In the genomic region with DNA sequence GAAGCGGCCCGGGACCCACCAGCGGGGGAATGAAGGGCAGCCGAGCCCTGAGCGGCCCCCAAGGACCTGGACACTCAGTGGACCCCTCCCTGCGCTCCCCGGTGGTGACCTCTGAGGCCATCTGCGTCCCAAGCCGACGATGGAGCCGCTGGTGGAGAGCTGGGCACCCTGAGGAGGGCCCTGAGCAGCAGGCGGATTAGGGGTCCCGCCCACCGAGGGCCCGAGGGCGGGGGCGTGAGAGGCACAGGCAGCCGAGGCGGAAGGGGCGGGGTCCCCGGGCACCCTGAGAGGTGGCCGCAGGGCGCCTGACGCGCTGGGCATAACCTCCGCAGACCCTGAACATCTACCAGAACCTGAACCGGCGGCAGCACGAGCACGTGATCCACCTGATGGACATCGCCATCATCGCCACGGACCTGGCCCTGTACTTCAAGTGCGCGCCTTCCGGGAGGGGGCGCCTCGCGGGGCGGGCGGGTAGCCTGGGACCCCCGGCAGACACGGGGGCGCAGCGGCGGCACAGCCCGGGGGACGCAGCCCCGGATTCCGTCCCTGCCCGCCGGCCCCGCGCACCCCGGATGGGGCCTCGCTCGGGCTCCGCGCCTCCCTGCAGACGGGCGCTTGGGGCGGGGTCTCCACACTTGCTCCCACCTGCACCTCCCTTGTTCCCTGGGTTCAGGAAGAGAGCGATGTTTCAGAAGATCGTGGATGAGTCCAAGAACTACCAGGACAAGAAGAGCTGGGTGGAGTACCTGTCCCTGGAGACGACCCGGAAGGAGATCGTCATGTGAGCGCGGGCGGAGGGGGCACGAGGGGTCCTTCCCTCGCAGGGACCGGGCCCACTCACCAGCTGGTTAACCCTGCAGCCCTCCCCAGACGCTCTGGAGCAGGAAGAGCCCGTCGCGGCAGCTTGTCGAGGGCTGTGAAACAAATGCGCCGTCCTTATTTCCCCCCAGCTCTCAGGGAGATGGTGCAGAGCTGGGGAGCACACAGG, we compare ENCODE assay signal across 6 cellular contexts. TPM values are rescaled to one million over a fixed set of nuclear protein-coding genes. Genes with fewer than 3 reads are reported as not detected.
DNase-seq lines count a peak whose midpoint lies in the region; ATAC-seq and TF ChIP-seq lines count a peak whose summit lies in the region.

No MANE protein-coding gene starts in this region.

- ATAC-seq in GM19025 (IDR thresholded peaks at IDR 0.05; ENCODE audit: low read depth, unreplicated experiment), result peak; percentile 54

- no peak for TF ChIP-seq POLR2A in suprapubic skin (IDR thresholded peaks at IDR 0.05)

- WGBS in suprapubic skin, result 40% methylated on average over 4 of the region's 80 CpGs

- peak overlapping the region; percentile 58 for H3K4me3 ChIP-seq in suprapubic skin

- no peak overlapping the region for H3K27ac ChIP-seq in suprapubic skin

- peaks cover 20% of the 10 kb centered on the region for H3K27me3 ChIP-seq in suprapubic skin

- TF ChIP-seq CTCF in suprapubic skin (IDR thresholded peaks at IDR 0.05), result no peak

- no peak for TF ChIP-seq EP300 in suprapubic skin (IDR thresholded peaks at IDR 0.05)

- H3K9me3 ChIP-seq in suprapubic skin, result no peaks in the 10 kb centered on the region

- H3K36me3 ChIP-seq in suprapubic skin, result no peaks in the 10 kb centered on the region

- peaks cover 11% of the 10 kb centered on the region for H3K4me1 ChIP-seq in suprapubic skin

- DNase-seq in NCI-H1105 (lab: John Stamatoyannopoulos, UW), result peak; percentile 11
- peak; percentile 78 for DNase-seq in activated naive CD4-positive, alpha-beta T cell treated with Interleukin-2 at 50 U/mL for 16 hours
- peak; percentile 37 for DNase-seq in medulla oblongata (ENCODE audit: extremely low spot score)
- peak in 1 of 2 donors; percentile 64 for DNase-seq in suprapubic skin (ENCODE audit: low spot score in 2 of 2)
- DNase-seq in putamen (ENCODE audit: low spot score), result no peak

RNA-seq across cellular contexts. Expression of a gene that starts 10.3 kb away (rescaled TPM):
- 100 to 1,000 TPM in 2 of 4 donors, 10 to 100 TPM in 2; 60.2 to 167 (median 102) TPM for total RNA-seq in suprapubic skin

RNA-seq across cellular contexts. Expression of a gene that starts 10.6 kb away (rescaled TPM):
- 10 to 100 TPM in 2 of 4 donors, 1 to 10 TPM in 2; 5.3 to 20.4 (median 10.5) TPM for total RNA-seq in suprapubic skin

RNA-seq across cellular contexts. Expression of a gene that starts 25.2 kb away (rescaled TPM):
- 10 to 100 TPM in 3 of 4 donors, 1 to 10 TPM in 1; 8.9 to 21.1 (median 17.4) TPM for total RNA-seq in suprapubic skin

RNA-seq across cellular contexts. Expression of a gene that starts 38.4 kb away (rescaled TPM):
- 1 to 10 TPM in 1 of 4 donors, under 1 TPM in 1, not detected in 2; 0.95 to 9.5 TPM for total RNA-seq in suprapubic skin

RNA-seq across cellular contexts. Expression of a gene that starts 41.9 kb away (rescaled TPM):
- 100 to 1,000 TPM in 1 of 4 donors, 10 to 100 TPM in 3; 59.7 to 152 (median 71.2) TPM for total RNA-seq in suprapubic skin
